2 cellular contexts compared by ENCODE assay signal in the genomic region with DNA sequence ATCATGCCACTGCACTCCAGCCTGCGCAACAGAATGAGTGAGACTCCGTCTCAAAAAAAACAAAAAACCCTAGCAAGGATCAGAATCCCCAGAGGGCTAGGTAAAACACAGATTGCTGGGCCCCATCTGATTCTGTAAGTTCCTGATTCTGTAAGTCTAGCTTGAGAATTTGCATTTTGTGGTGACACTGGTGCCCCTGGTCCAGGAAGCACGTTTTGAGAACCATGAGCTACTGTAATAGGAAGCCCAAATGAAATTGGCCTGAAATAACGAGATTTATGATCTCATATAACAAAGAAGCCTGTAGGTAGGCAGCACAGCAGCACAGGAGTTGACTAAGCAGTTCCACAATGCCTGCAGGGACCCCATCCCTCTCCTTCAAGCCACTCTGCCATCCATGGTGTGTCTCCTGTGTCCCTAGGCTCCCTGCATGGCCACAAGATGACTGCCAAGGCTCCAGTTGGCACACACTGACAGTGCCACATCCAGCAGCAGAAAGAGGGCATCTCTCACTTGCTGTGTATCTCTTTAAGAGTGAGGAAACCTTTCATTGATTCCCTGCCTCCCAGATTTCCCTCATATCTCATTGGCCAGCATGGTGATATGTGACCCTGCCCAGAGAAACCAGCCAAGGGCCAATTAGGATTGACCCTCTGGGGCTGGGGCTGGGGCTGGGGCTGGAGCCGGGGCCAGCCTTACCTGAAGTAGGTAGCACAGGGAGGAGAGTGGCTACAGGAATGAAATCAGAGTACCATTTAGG.
TF ChIP-seq lines count a peak whose summit lies in the region.

No MANE protein-coding gene starts in this region.

TF ChIP-seq in HCT116, 20 proteins besides CTCF, POLR2A, EP300 and RAD21:
- TF ChIP-seq CEBPB (IDR thresholded peaks at IDR 0.05; ENCODE audit: low read depth): no peak
- TF ChIP-seq SIN3A (IDR thresholded peaks at IDR 0.05; ENCODE audit: low read depth): no peak
- no peak for TF ChIP-seq ZFX (IDR thresholded peaks at IDR 0.05)
- no peak for TF ChIP-seq TCF7L2 (IDR thresholded peaks at IDR 0.05; ENCODE audit: borderline replicate concordance, extremely low read depth, insufficient read depth, insufficient read length)
- no peak for TF ChIP-seq CBX3 (IDR thresholded peaks at IDR 0.05; ENCODE audit: low read depth)
- TF ChIP-seq ELF1 (IDR thresholded peaks at IDR 0.05; ENCODE audit: borderline replicate concordance, low read depth): no peak
- no peak for TF ChIP-seq EGR1 (IDR thresholded peaks at IDR 0.05; ENCODE audit: low read depth)
- TF ChIP-seq ZNF274 (IDR thresholded peaks at IDR 0.05; ENCODE audit: low read depth, low read length): no peak
- no peak for TF ChIP-seq EZH2phosphoT487 (IDR thresholded peaks at IDR 0.05; ENCODE audit: borderline replicate concordance)
- TF ChIP-seq EZH2 (IDR thresholded peaks at IDR 0.05): no peak
- TF ChIP-seq, protein P1, sequence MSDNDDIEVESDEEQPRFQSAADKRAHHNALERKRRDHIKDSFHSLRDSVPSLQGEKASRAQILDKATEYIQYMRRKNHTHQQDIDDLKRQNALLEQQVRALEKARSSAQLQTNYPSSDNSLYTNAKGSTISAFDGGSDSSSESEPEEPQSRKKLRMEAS (IDR thresholded peaks at IDR 0.05): no peak

TF ChIP-seq in HepG2, 621 proteins besides CTCF, POLR2A, EP300 and RAD21:
- TF ChIP-seq TEAD2 (CRISPR knock-in tag; IDR thresholded peaks at IDR 0.05): no peak
- TF ChIP-seq, protein P2, sequence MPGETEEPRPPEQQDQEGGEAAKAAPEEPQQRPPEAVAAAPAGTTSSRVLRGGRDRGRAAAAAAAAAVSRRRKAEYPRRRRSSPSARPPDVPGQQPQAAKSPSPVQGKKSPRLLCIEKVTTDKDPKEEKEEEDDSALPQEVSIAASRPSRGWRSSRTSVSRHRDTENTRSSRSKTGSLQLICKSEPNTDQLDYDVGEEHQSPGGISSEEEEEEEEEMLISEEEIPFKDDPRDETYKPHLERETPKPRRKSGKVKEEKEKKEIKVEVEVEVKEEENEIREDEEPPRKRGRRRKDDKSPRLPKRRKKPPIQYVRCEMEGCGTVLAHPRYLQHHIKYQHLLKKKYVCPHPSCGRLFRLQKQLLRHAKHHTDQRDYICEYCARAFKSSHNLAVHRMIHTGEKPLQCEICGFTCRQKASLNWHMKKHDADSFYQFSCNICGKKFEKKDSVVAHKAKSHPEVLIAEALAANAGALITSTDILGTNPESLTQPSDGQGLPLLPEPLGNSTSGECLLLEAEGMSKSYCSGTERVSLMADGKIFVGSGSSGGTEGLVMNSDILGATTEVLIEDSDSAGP (CRISPR knock-in tag; IDR thresholded peaks at IDR 0.05; ENCODE audit: borderline replicate concordance): peak; percentile 80
